9 cellular contexts compared by ENCODE assay signal in genomic region chr14:47674148-47674545, GRCh38. TPM values are rescaled to one million over a fixed set of nuclear protein-coding genes. Genes with fewer than 3 reads are reported as not detected.
DNase-seq lines count a peak whose midpoint lies in the region; ATAC-seq and TF ChIP-seq lines count a peak whose summit lies in the region.
"Had no signal": no experiment of that assay in that cellular context is flagged by ENCODE, and none has a peak within 500 bp of the region (broad histone marks: within the 10 kb centered on the region; RNA-seq: fewer than 3 reads in every experiment).

No MANE protein-coding gene starts in this region.

- no peak for TF ChIP-seq CTCF in GM10248 (IDR thresholded peaks at IDR 0.05; ENCODE audit: control extremely low read depth, extremely low read depth, low read depth, missing control alignments)
- TF ChIP-seq CTCF in esophagus muscularis mucosa (IDR thresholded peaks at IDR 0.05) = no peak
- TF ChIP-seq CTCF in esophagus squamous epithelium (IDR thresholded peaks at IDR 0.05) = no peak

- H3K36me3 ChIP-seq in esophagus muscularis mucosa = no peaks in the 10 kb centered on the region
- no peaks in the 10 kb centered on the region for H3K36me3 ChIP-seq in esophagus squamous epithelium

- CTCF ChIA-PET in GM10248 (lab: Yijun Ruan, JAX) = no interaction called here

- WGBS in esophagus muscularis mucosa = under 1% methylated on average over 17 of the region's 36 CpGs
- WGBS in esophagus squamous epithelium, 2 donors = 3 to 10% methylated on average over 2 to 12 of the region's 36 CpGs

- H3K4me1 ChIP-seq in esophagus muscularis mucosa = peaks cover 12 to 30% (median 28%) of the 10 kb centered on the region in 4 donors
- H3K4me1 ChIP-seq in esophagus squamous epithelium = peaks cover 0 to 25% (median 10%) of the 10 kb centered on the region in 3 donors

- H3K9me3 ChIP-seq in esophagus muscularis mucosa (no peaks in the 10 kb centered on the region), esophagus squamous epithelium (no peaks in the 10 kb centered on the region)

- DNase-seq in GM10248 (ENCODE audit: extremely low spot score) (peak; percentile 9), NCI-H1105 treated with DMSO at 0.1 percent for 48 hours (lab: John Stamatoyannopoulos, UW) (peak; percentile 38), esophagus muscularis mucosa (ENCODE audit: extremely low spot score) (no peak), posterior cingulate gyrus (peak in 9 of 10 donors; percentile 25 to 88 (median 48)), esophagus squamous epithelium (lab: John Stamatoyannopoulos, UW) (no peak)
- DNase-seq: NCI-H510A treated with DMSO at 0.1 percent for 48 hours had no signal

- H3K27ac ChIP-seq in esophagus muscularis mucosa (replicated peaks in 1 of 4) (no peak overlapping the region), esophagus squamous epithelium (no peak overlapping the region)

- intact Hi-C loops in esophagus muscularis mucosa (cut with DNase I) = no loop called here
- intact Hi-C loops in posterior cingulate gyrus (cut with DNase I) = no loop called here
- intact Hi-C loops in esophagus squamous epithelium (cut with DNase I) = no loop called here

- TF ChIP-seq POLR2A in esophagus muscularis mucosa (IDR thresholded peaks at IDR 0.05; ENCODE audit: low read depth) = no peak
- TF ChIP-seq POLR2A in esophagus squamous epithelium (IDR thresholded peaks at IDR 0.05) = no peak

- H3K27me3 ChIP-seq in esophagus muscularis mucosa = peaks cover 0 to 49% (median 11%) of the 10 kb centered on the region in 4 donors
- peaks cover 0 to 59% (median 5%) of the 10 kb centered on the region in 4 donors for H3K27me3 ChIP-seq in esophagus squamous epithelium

- no peak for ATAC-seq in HG03469 (IDR thresholded peaks at IDR 0.05; ENCODE audit: unreplicated experiment)
- ATAC-seq in GM21737 (IDR thresholded peaks at IDR 0.05; ENCODE audit: unreplicated experiment) = no peak

- no peak for TF ChIP-seq EP300 in esophagus muscularis mucosa (IDR thresholded peaks at IDR 0.05)

- peak overlapping the region; percentile 33 to 51 (median 44) for H3K4me3 ChIP-seq in esophagus muscularis mucosa
- peak overlapping the region in 2 of 4 donors; percentile 19 to 47 for H3K4me3 ChIP-seq in esophagus squamous epithelium

- POLR2A ChIA-PET in GM10248 (lab: Yijun Ruan, JAX) = no interaction called here

RNA-seq across cellular contexts. Expression of gene MDGA2, which starts 1.3 kb away (rescaled TPM):
- under 1 TPM in 1 of 4 donors, not detected in 3; under 0.01 TPM for total RNA-seq in esophagus muscularis mucosa
- total RNA-seq in esophagus squamous epithelium = not detected
- total RNA-seq: bronchial epithelial cell had no signal

Comparison
In these comparisons a context has a peak if more than half of its experiments do, and no peak if none do; other contexts are left out.
1. DNase-seq: peak in GM10248 (single experiment), NCI-H1105 treated with DMSO at 0.1 percent for 48 hours (single experiment) and posterior cingulate gyrus (9 of 10); none in esophagus muscularis mucosa (single experiment) and esophagus squamous epithelium (single experiment).